8 cellular contexts compared by ENCODE assay signal in genomic region chr17:7204335-7204734, GRCh38. TPM values are rescaled to one million over a fixed set of nuclear protein-coding genes. Genes with fewer than 3 reads are reported as not detected.
A peak's percentile ranks its signal among the peaks of the same experiment; 100 is the strongest.
DNase-seq lines count a peak whose midpoint lies in the region; ATAC-seq and TF ChIP-seq lines count a peak whose summit lies in the region.

No MANE protein-coding gene starts in this region.

- peak overlapping the region; percentile 53 for H3K4me3 Mint-ChIP-seq in activated naive CD4-positive, alpha-beta T cell treated with anti-CD3 and anti-CD28 coated beads, Interleukin-2, amount 10 ng/mL, durations not matched to agents 7 days and 5 days
- H3K4me3 Mint-ChIP-seq in type B pancreatic cell = peak overlapping the region; percentile 86

- no peaks in the 10 kb centered on the region for H3K9me3 ChIP-seq in ascending aorta
- no peaks in the 10 kb centered on the region for H3K9me3 ChIP-seq in lower lobe of right lung

- ATAC-seq in lower lobe of right lung (peak; percentile 3 to 14), HG02642 (IDR thresholded peaks at IDR 0.05; ENCODE audit: poor library complexity, unreplicated experiment) (no peak)

- peaks cover 1% of the 10 kb centered on the region for H3K36me3 Mint-ChIP-seq in activated naive CD4-positive, alpha-beta T cell treated with anti-CD3 and anti-CD28 coated beads, Interleukin-2, amount 10 ng/mL, durations not matched to agents 7 days and 5 days
- peaks cover 8% of the 10 kb centered on the region for H3K36me3 Mint-ChIP-seq in type B pancreatic cell

- peak overlapping the region; percentile 67 to 69 for H3K27ac ChIP-seq in ascending aorta
- peak overlapping the region; percentile 31 for H3K27ac ChIP-seq in lower lobe of right lung

- DNase-seq in activated naive CD4-positive, alpha-beta T cell treated with anti-CD3 and anti-CD28 coated beads, Interleukin-2, amount 10 ng/mL, durations not matched to agents 7 days and 5 days = peak; percentile 39
- no peak for DNase-seq in activated naive CD4-positive, alpha-beta T cell treated with Interleukin-2 at 50 U/mL for 16 hours
- DNase-seq in ascending aorta (ENCODE audit: low spot score in 2 of 2) (no peak), lower lobe of right lung (no peak), type B pancreatic cell (ENCODE audit: extremely low spot score, unreplicated experiment) (no peak), RPMI8226 (no peak), NCI-H2029 (lab: John Stamatoyannopoulos, UW) (no peak)

- H3K27me3 ChIP-seq in ascending aorta = no peaks in the 10 kb centered on the region
- no peaks in the 10 kb centered on the region for H3K27me3 ChIP-seq in lower lobe of right lung (ENCODE audit: low read depth)

- H3K9me3 Mint-ChIP-seq in activated naive CD4-positive, alpha-beta T cell treated with anti-CD3 and anti-CD28 coated beads, Interleukin-2, amount 10 ng/mL, durations not matched to agents 7 days and 5 days = no peaks in the 10 kb centered on the region
- H3K9me3 Mint-ChIP-seq in type B pancreatic cell = no peaks in the 10 kb centered on the region

- H3K4me3 ChIP-seq in ascending aorta (peak overlapping the region; percentile 55 to 71), lower lobe of right lung (peak overlapping the region; percentile 54)

- peaks cover 24% of the 10 kb centered on the region for H3K27me3 Mint-ChIP-seq in activated naive CD4-positive, alpha-beta T cell treated with anti-CD3 and anti-CD28 coated beads, Interleukin-2, amount 10 ng/mL, durations not matched to agents 7 days and 5 days
- H3K27me3 Mint-ChIP-seq in type B pancreatic cell = peaks cover 5% of the 10 kb centered on the region

- intact Hi-C loops in ascending aorta (cut with DNase I) (no loop called here), lower lobe of right lung (cut with DNase I) (no loop called here)

- peak overlapping the region; percentile 85 for H3K27ac Mint-ChIP-seq in activated naive CD4-positive, alpha-beta T cell treated with anti-CD3 and anti-CD28 coated beads, Interleukin-2, amount 10 ng/mL, durations not matched to agents 7 days and 5 days
- peak overlapping the region; percentile 65 for H3K27ac Mint-ChIP-seq in type B pancreatic cell

- peaks cover 35% of the 10 kb centered on the region for H3K4me1 Mint-ChIP-seq in activated naive CD4-positive, alpha-beta T cell treated with anti-CD3 and anti-CD28 coated beads, Interleukin-2, amount 10 ng/mL, durations not matched to agents 7 days and 5 days
- peaks cover 37% of the 10 kb centered on the region for H3K4me1 Mint-ChIP-seq in type B pancreatic cell (ENCODE audit: unreplicated experiment)

- H3K4me1 ChIP-seq in ascending aorta = peaks cover 0 to 10% of the 10 kb centered on the region in 2 donors
- peaks cover 4% of the 10 kb centered on the region for H3K4me1 ChIP-seq in lower lobe of right lung

- TF ChIP-seq CTCF in ascending aorta (IDR thresholded peaks at IDR 0.05) = no peak
- TF ChIP-seq CTCF in lower lobe of right lung (IDR thresholded peaks at IDR 0.05) = no peak
- TF ChIP-seq CTCF in type B pancreatic cell (conservative IDR thresholded peaks at IDR 0.05) = no peak

- peaks cover 13 to 21% of the 10 kb centered on the region in 2 donors for H3K36me3 ChIP-seq in ascending aorta
- H3K36me3 ChIP-seq in lower lobe of right lung = peaks cover 37% of the 10 kb centered on the region

- CTCF ChIA-PET in activated naive CD4-positive, alpha-beta T cell treated with anti-CD3 and anti-CD28 coated beads, Interleukin-2, amount 10 ng/mL, durations not matched to agents 7 days and 5 days (lab: Charles Lee) = no interaction called here

RNA-seq across cellular contexts. Expression of gene DLG4, which starts 15.3 kb away (rescaled TPM):
- total RNA-seq in ascending aorta = 34.9 TPM
- total RNA-seq in lower lobe of right lung = 29.3 TPM
- 7.8 and 46.1 TPM in 2 replicates for total RNA-seq in type B pancreatic cell (ENCODE audit: low replicate concordance)

RNA-seq across cellular contexts. Expression of gene ACADVL, which starts 15.4 kb away (rescaled TPM):
- total RNA-seq in ascending aorta (1,048 TPM), lower lobe of right lung (576 TPM), type B pancreatic cell (ENCODE audit: low replicate concordance) (573 and 617 TPM in 2 replicates)

RNA-seq across cellular contexts. Expression of gene ASGR1, which starts 25.2 kb away (rescaled TPM):
- total RNA-seq in ascending aorta (3.9 TPM), lower lobe of right lung (5.1 TPM), type B pancreatic cell (ENCODE audit: low replicate concordance) (7.5 and 9.7 TPM in 2 replicates)

RNA-seq across cellular contexts. Expression of gene DVL2, which starts 30.0 kb away (rescaled TPM):
- total RNA-seq in ascending aorta (17.2 TPM), lower lobe of right lung (46.4 TPM), type B pancreatic cell (ENCODE audit: low replicate concordance) (62.8 and 93.9 TPM in 2 replicates)

RNA-seq across cellular contexts. Expression of gene PHF23, which starts 34.9 kb away (rescaled TPM):
- total RNA-seq in ascending aorta = 13.3 TPM
- total RNA-seq in lower lobe of right lung = 33.9 TPM
- total RNA-seq in type B pancreatic cell (ENCODE audit: low replicate concordance) = 42.8 and 61.1 TPM in 2 replicates
